Comparison of ENCODE assay signal across 16 cellular contexts in the genomic region with DNA sequence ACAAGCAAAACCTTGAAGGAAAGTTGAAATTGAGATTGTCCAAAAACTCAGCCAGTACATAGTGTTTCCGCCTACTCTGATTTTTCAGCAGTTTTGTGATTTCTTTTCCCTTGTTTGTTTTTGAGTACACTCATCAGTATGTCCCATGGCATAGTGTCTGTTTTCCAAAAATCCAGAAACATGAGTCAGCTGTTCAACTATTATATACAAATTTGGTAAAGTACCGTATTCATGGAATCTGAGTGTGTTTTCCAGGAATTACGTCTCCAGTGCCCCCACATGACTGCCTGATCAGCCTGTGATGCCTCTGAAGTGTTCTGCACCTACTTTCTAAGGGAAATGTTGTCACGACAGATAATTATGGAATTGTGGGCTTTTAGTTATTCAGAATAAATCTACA.
DNase-seq lines count a peak whose midpoint lies in the region; ATAC-seq, FAIRE-seq and TF ChIP-seq lines count a peak whose summit lies in the region.
"Had no signal": no experiment of that assay in that cellular context is flagged by ENCODE, and none has a peak within 500 bp of the region (broad histone marks: within the 10 kb centered on the region; RNA-seq: fewer than 3 reads in every experiment).

No MANE protein-coding gene starts in this region.

- no peak overlapping the region for H3K9ac ChIP-seq in PC-3 (ENCODE audit: low read length)

- H3K27me3 ChIP-seq in PC-3 (ENCODE audit: low read length) (no peaks in the 10 kb centered on the region), esophagus squamous epithelium (no peaks in the 10 kb centered on the region), pancreas (no peaks in the 10 kb centered on the region)
- H3K27me3 ChIP-seq: adrenal gland had no signal

- peak; percentile 91 for ATAC-seq in PC-3
- ATAC-seq in HG02759 (IDR thresholded peaks at IDR 0.05; ENCODE audit: unreplicated experiment): no peak
- ATAC-seq in pancreas: no peak
- ATAC-seq: WTC11 had no signal

- peaks cover 8% of the 10 kb centered on the region; the same call in 1 of the 2 replicates for H3K9me3 ChIP-seq in PC-3 (ENCODE audit: low read length)
- H3K9me3 ChIP-seq in esophagus squamous epithelium: no peaks in the 10 kb centered on the region
- H3K9me3 ChIP-seq in pancreas: no peaks in the 10 kb centered on the region
- H3K9me3 ChIP-seq: adrenal gland had no signal

- H3K4me1 ChIP-seq in PC-3 (ENCODE audit: insufficient read depth, low read length): peaks cover 11% of the 10 kb centered on the region
- H3K4me1 ChIP-seq in esophagus squamous epithelium: peaks cover 0 to 10% (median 6%) of the 10 kb centered on the region in 3 donors
- H3K4me1 ChIP-seq in pancreas: no peaks in the 10 kb centered on the region
- H3K4me1 ChIP-seq: adrenal gland had no signal

- no peak overlapping the region for H3K27ac ChIP-seq in PC-3 (ENCODE audit: low read length)
- H3K27ac ChIP-seq in esophagus squamous epithelium: peak overlapping the region in 3 of 4 donors; percentile 64 to 75 (median 73)
- H3K27ac ChIP-seq in pancreas: no peak overlapping the region

- H3K9me2 ChIP-seq in PC-3 (replicated peaks; ENCODE audit: low read length): no peaks in the 10 kb centered on the region

- H3K4me2 ChIP-seq in PC-3 (ENCODE audit: low read length): peak overlapping the region; percentile 32

- FAIRE-seq in pancreas (lab: Jason Lieb, UNC): no peak

- no peak for TF ChIP-seq POLR2A in esophagus squamous epithelium (IDR thresholded peaks at IDR 0.05)

- no peaks in the 10 kb centered on the region for H4K20me1 ChIP-seq in PC-3 (ENCODE audit: low read length)

- H3K4me3 ChIP-seq in PC-3 (ENCODE audit: low read length) (no peak overlapping the region), esophagus squamous epithelium (no peak overlapping the region), pancreas (no peak overlapping the region)
- H3K4me3 ChIP-seq: adrenal gland had no signal

- no peaks in the 10 kb centered on the region for H3K79me2 ChIP-seq in PC-3 (ENCODE audit: low read length)

- CTCF ChIA-PET in PC-3 (lab: Charles Lee): interaction anchor here (1.0 kb wide), 1 partner anchor 130 kb away, joined by 4 read pairs; no protein-coding TSS in a partner anchor

- POLR2A ChIA-PET in PC-3 (lab: Charles Lee; ENCODE audit: unreplicated experiment): interaction anchor here (0.6 to 0.7 kb wide), 2 partner anchors 27 to 372 kb away, joined by 3 read pairs; no protein-coding TSS in a partner anchor

- H3K36me3 ChIP-seq in PC-3 (ENCODE audit: low read depth, low read length): 0 out of 2 replicates have a peak, but pooled peaks cover 4% of the 10 kb centered on the region
- H3K36me3 ChIP-seq in esophagus squamous epithelium: no peaks in the 10 kb centered on the region
- H3K36me3 ChIP-seq in pancreas: no peaks in the 10 kb centered on the region
- H3K36me3 ChIP-seq: adrenal gland had no signal

- TF ChIP-seq CTCF in PC-3 (conservative IDR thresholded peaks at IDR 0.05; ENCODE audit: low read depth, low read length): no peak
- TF ChIP-seq CTCF in esophagus squamous epithelium (IDR thresholded peaks at IDR 0.05): no peak
- no peak for TF ChIP-seq CTCF in pancreas (IDR thresholded peaks at IDR 0.05)

- DNase-seq in AG08395 (ENCODE audit: low spot score): peak; percentile 74
- peak; percentile 65 for DNase-seq in PC-3
- DNase-seq in esophagus squamous epithelium (lab: John Stamatoyannopoulos, UW): no peak
- peak; percentile 66 for DNase-seq in myocyte (ENCODE audit: low read depth)
- no peak for DNase-seq in cerebellum (ENCODE audit: low spot score)
- no peak for DNase-seq in cortex of kidney (lab: John Stamatoyannopoulos, UW)
- DNase-seq in pancreas: no peak
- DNase-seq: adrenal gland, AML-193, erythroblast, NCI-H1092 treated with DMSO at 0.1 percent for 48 hours, NCI-H524, occipital lobe, SHP77 had no signal

- no peaks in the 10 kb centered on the region for H3F3A ChIP-seq in PC-3 (ENCODE audit: low read length, unreplicated experiment)

- H2AFZ ChIP-seq in PC-3 (ENCODE audit: low read length): no peak overlapping the region

- no TSS peak for BruUV-seq in PC-3 (replicated peaks; lab: Mats Ljungman, UMichigan)

- WGBS in esophagus squamous epithelium, 2 donors: 43 to 60% methylated on average over 4 of the region's 4 CpGs
- 58 to 76% methylated on average over 4 of the region's 4 CpGs for WGBS in pancreas, 2 donors

- intact Hi-C loops in PC-3 (cut with micrococcal nuclease): no loop called here
- intact Hi-C loops in esophagus squamous epithelium (cut with DNase I): no loop called here
- intact Hi-C loops in pancreas (cut with DNase I): no loop called here

Comparison
In these comparisons a context has a peak if more than half of its experiments do, and no peak if none do; other contexts are left out.
1. DNase-seq: peak in AG08395 (single experiment), PC-3 (single experiment) and myocyte (single experiment); none in esophagus squamous epithelium (single experiment), cerebellum (single experiment), cortex of kidney (single experiment) and pancreas (0 of 6).
2. H3K27ac ChIP-seq: peak in esophagus squamous epithelium (3 of 4); none in PC-3 (single experiment) and pancreas (0 of 4).